20 cellular contexts compared by ENCODE assay signal in genomic region chr7:41333506-41333905, GRCh38.
DNase-seq lines count a peak whose midpoint lies in the region; ATAC-seq, FAIRE-seq and TF ChIP-seq lines count a peak whose summit lies in the region.
"Had no signal": no experiment of that assay in that cellular context is flagged by ENCODE, and none has a peak within 500 bp of the region (broad histone marks: within the 10 kb centered on the region; RNA-seq: fewer than 3 reads in every experiment).

No MANE protein-coding gene starts in this region.

- no peaks in the 10 kb centered on the region for H3K27me3 Mint-ChIP-seq in natural killer cell treated with Interleukin-12 subunit alpha and Interleukin-12 subunit beta and Interleukin-15 and Interleukin-18, amount 100 ng/mL, for 72 hours
- H3K27me3 Mint-ChIP-seq: activated CD4-positive, alpha-beta memory T cell treated with anti-CD3 and anti-CD28 coated beads, Interleukin-2, amount 10 ng/mL, durations not matched to agents 7 days and 5 days; CD4-positive, CD25-positive, alpha-beta regulatory T cell; memory B cell had no signal

- no peak overlapping the region for H3K4me3 Mint-ChIP-seq in natural killer cell treated with Interleukin-12 subunit alpha and Interleukin-12 subunit beta and Interleukin-15 and Interleukin-18, amount 100 ng/mL, for 72 hours
- H3K4me3 Mint-ChIP-seq: activated CD4-positive, alpha-beta memory T cell treated with anti-CD3 and anti-CD28 coated beads, Interleukin-2, amount 10 ng/mL, durations not matched to agents 7 days and 5 days; activated T-helper 1 cell treated with anti-CD3 and anti-CD28 coated beads, Interleukin-12 subunit alpha, Interleukin-12 subunit beta, Interleukin-2, Interleukin-4 antibody, amounts not matched to agents 30 ng/mL and 10 ng/mL and 1 ng/mL, durations not matched to agents 14 hours and 24 hours and 36 hours; CD4-positive, CD25-positive, alpha-beta regulatory T cell; memory B cell had no signal

- H3K27ac Mint-ChIP-seq in natural killer cell treated with Interleukin-12 subunit alpha and Interleukin-12 subunit beta and Interleukin-15 and Interleukin-18, amount 100 ng/mL, for 72 hours, result no peak overlapping the region
- H3K27ac Mint-ChIP-seq: activated CD4-positive, alpha-beta memory T cell treated with anti-CD3 and anti-CD28 coated beads, Interleukin-2, amount 10 ng/mL, durations not matched to agents 7 days and 5 days; activated T-helper 1 cell treated with anti-CD3 and anti-CD28 coated beads, Interleukin-12 subunit alpha, Interleukin-12 subunit beta, Interleukin-2, Interleukin-4 antibody, amounts not matched to agents 30 ng/mL and 10 ng/mL and 1 ng/mL, durations not matched to agents 14 hours and 24 hours and 36 hours; CD4-positive, CD25-positive, alpha-beta regulatory T cell; memory B cell had no signal

- TF ChIP-seq CTCF in fibroblast of mammary gland (conservative IDR thresholded peaks at IDR 0.05; ENCODE audit: control insufficient read depth, insufficient read depth, low read depth, low read length), result no peak

- H3K36me3 Mint-ChIP-seq in natural killer cell treated with Interleukin-12 subunit alpha and Interleukin-12 subunit beta and Interleukin-15 and Interleukin-18, amount 100 ng/mL, for 72 hours, result no peaks in the 10 kb centered on the region
- H3K36me3 Mint-ChIP-seq: CD4-positive, CD25-positive, alpha-beta regulatory T cell; memory B cell had no signal

- FAIRE-seq in RCC 7860 (lab: Jason Lieb, UNC), result no peak
- FAIRE-seq: G401.6, TTC549 had no signal

- DNase-seq in ELR (ENCODE audit: low read depth) (peak; percentile 80), RCC 7860 (ENCODE audit: low spot score) (peak; percentile 22), fibroblast of mammary gland (ENCODE audit: low read depth) (peak; percentile 84), renal cortical epithelial cell (ENCODE audit: low read depth) (peak; percentile 42), Ammon's horn (ENCODE audit: low spot score) (no peak)
- no peak for DNase-seq in stimulated activated CD4-positive, alpha-beta T cell treated with anti-CD3 and anti-CD28 coated beads, Interleukin-12 subunit alpha, Interleukin-12 subunit beta, amount 100 ng/mL, for 4 hours
- no peak for DNase-seq in natural killer cell treated with Interleukin-12 subunit alpha and Interleukin-12 subunit beta and Interleukin-15 and Interleukin-18, amount 100 ng/mL, for 72 hours (ENCODE audit: low spot score)
- DNase-seq: activated CD4-positive, alpha-beta memory T cell treated with anti-CD3 and anti-CD28 coated beads, Interleukin-2, amount 10 ng/mL, durations not matched to agents 7 days and 5 days; amygdala; CD4-positive, CD25-positive, alpha-beta regulatory T cell; Kasumi-1; NCI-H146; nucleus accumbens; stimulated activated CD4-positive, alpha-beta T cell treated with anti-CD3 and anti-CD28 coated beads, Interleukin-15, amount 100 ng/mL, for 24 hours had no signal

- H3K4me1 Mint-ChIP-seq in natural killer cell treated with Interleukin-12 subunit alpha and Interleukin-12 subunit beta and Interleukin-15 and Interleukin-18, amount 100 ng/mL, for 72 hours (ENCODE audit: low read depth in 2 of 2), result no peaks in the 10 kb centered on the region
- H3K4me1 Mint-ChIP-seq: activated CD4-positive, alpha-beta memory T cell treated with anti-CD3 and anti-CD28 coated beads, Interleukin-2, amount 10 ng/mL, durations not matched to agents 7 days and 5 days; CD4-positive, CD25-positive, alpha-beta regulatory T cell; memory B cell had no signal

- peaks cover 14% of the 10 kb centered on the region for H3K9me3 Mint-ChIP-seq in natural killer cell treated with Interleukin-12 subunit alpha and Interleukin-12 subunit beta and Interleukin-15 and Interleukin-18, amount 100 ng/mL, for 72 hours
- H3K9me3 Mint-ChIP-seq: activated T-helper 1 cell treated with anti-CD3 and anti-CD28 coated beads, Interleukin-12 subunit alpha, Interleukin-12 subunit beta, Interleukin-2, Interleukin-4 antibody, amounts not matched to agents 30 ng/mL and 10 ng/mL and 1 ng/mL, durations not matched to agents 14 hours and 24 hours and 36 hours; memory B cell had no signal

- H3K4me3 ChIP-seq in fibroblast of mammary gland (ENCODE audit: control insufficient read depth, low read depth, low read length), result no peak overlapping the region
- H3K4me3 ChIP-seq: esophagus muscularis mucosa had no signal

- ATAC-seq in activated CD4-positive, CD25-positive, alpha-beta regulatory T cell treated with anti-CD3 and anti-CD28 coated beads, Interleukin-2, amount 50 U/mL, for 24 hours, result no peak
- ATAC-seq in natural killer cell treated with Interleukin-12 subunit alpha and Interleukin-12 subunit beta and Interleukin-15 and Interleukin-18, amount 100 ng/mL, for 72 hours, result no peak

Comparison
In these comparisons a context has a peak if more than half of its experiments do, and no peak if none do; other contexts are left out.
1. DNase-seq: peak in ELR (single experiment), RCC 7860 (single experiment), fibroblast of mammary gland (single experiment) and renal cortical epithelial cell (single experiment); none in stimulated activated CD4-positive, alpha-beta T cell treated with anti-CD3 and anti-CD28 coated beads, Interleukin-12 subunit alpha, Interleukin-12 subunit beta, amount 100 ng/mL, for 4 hours (single experiment), natural killer cell treated with Interleukin-12 subunit alpha and Interleukin-12 subunit beta and Interleukin-15 and Interleukin-18, amount 100 ng/mL, for 72 hours (single experiment) and Ammon's horn (single experiment).